ENCODE assay signal across 1 cellular context in the genomic region with DNA sequence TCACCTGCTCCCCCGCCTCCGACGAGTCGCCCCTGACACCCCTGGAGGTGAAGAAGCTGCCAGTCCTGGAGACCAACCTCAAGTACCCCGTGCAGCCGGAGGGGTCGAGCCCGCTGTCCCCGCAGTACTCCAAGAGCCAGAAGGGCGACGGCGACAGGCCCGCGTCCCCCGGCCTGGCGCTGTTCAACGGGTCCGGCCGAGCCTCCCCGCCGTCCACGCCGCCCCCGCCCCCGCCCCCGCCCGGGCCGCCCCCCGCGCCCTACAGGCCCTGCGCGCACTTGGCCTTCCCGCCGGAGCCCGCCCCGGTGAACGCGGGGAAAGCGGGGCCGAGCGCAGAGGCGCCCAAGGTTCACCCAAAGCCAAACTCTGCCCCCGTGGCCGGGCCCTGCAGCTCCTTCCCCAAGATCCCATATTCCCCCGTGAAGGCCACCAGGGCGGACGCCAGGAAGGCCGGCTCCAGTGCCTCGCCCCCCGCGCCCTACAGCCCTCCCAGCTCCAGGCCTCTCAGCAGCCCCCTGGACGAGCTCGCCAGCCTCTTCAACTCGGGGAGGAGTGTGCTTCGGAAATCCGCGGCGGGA.
TF ChIP-seq lines count a peak whose summit lies in the region.

No MANE protein-coding gene starts in this region.

TF ChIP-seq in GM23338, 12 proteins besides CTCF, POLR2A, EP300 and RAD21 (continued from another document):
- TF ChIP-seq ZNF462 (CRISPR knock-in tag; IDR thresholded peaks at IDR 0.05), result no peak
- no peak for TF ChIP-seq POLR2AphosphoS5 (IDR thresholded peaks at IDR 0.05; ENCODE audit: low read depth)
- no peak for TF ChIP-seq CREB1 (CRISPR knock-in tag; IDR thresholded peaks at IDR 0.05; ENCODE audit: low read depth)
- TF ChIP-seq, protein P1, sequence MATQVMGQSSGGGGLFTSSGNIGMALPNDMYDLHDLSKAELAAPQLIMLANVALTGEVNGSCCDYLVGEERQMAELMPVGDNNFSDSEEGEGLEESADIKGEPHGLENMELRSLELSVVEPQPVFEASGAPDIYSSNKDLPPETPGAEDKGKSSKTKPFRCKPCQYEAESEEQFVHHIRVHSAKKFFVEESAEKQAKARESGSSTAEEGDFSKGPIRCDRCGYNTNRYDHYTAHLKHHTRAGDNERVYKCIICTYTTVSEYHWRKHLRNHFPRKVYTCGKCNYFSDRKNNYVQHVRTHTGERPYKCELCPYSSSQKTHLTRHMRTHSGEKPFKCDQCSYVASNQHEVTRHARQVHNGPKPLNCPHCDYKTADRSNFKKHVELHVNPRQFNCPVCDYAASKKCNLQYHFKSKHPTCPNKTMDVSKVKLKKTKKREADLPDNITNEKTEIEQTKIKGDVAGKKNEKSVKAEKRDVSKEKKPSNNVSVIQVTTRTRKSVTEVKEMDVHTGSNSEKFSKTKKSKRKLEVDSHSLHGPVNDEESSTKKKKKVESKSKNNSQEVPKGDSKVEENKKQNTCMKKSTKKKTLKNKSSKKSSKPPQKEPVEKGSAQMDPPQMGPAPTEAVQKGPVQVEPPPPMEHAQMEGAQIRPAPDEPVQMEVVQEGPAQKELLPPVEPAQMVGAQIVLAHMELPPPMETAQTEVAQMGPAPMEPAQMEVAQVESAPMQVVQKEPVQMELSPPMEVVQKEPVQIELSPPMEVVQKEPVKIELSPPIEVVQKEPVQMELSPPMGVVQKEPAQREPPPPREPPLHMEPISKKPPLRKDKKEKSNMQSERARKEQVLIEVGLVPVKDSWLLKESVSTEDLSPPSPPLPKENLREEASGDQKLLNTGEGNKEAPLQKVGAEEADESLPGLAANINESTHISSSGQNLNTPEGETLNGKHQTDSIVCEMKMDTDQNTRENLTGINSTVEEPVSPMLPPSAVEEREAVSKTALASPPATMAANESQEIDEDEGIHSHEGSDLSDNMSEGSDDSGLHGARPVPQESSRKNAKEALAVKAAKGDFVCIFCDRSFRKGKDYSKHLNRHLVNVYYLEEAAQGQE (IDR thresholded peaks at IDR 0.05; ENCODE audit: unreplicated experiment), result no peak
- TF ChIP-seq ETS1 (IDR thresholded peaks at IDR 0.05), result no peak
- TF ChIP-seq ZNF331 (CRISPR knock-in tag; IDR thresholded peaks at IDR 0.05; ENCODE audit: low read depth), result no peak
- TF ChIP-seq EZH2phosphoT487 (IDR thresholded peaks at IDR 0.05; ENCODE audit: unreplicated experiment), result no peak
- TF ChIP-seq ZNF114 (CRISPR knock-in tag; IDR thresholded peaks at IDR 0.05), result no peak
